In the genomic region with DNA sequence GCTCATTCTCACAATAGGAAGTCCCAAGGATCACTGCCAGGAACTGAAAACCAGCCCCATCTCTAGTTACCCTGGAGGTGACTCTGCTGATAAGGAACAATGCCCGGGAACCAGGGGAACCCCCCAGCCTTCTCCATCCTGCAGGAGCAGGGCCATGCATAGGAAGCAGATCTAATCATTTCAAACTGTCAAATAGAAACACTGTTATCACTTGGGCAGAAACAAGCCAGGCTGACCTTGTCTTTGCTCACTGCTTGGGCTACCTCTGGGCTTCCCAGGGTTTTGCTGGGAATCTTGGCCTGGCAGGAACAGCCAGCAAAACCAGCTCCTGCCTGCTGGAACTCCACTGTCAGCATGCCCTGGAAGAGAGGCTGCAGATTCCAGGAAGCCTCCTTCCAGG, we compare ENCODE assay signal across 1 cellular context.
TF ChIP-seq lines count a peak whose summit lies in the region.

No MANE protein-coding gene starts in this region.

TF ChIP-seq in SK-N-SH treated with all-trans-retinoic acid at 6 μM for 48 hours, 23 proteins besides CTCF, POLR2A, EP300 and RAD21 (continued from another document):
- TF ChIP-seq, protein P1, sequence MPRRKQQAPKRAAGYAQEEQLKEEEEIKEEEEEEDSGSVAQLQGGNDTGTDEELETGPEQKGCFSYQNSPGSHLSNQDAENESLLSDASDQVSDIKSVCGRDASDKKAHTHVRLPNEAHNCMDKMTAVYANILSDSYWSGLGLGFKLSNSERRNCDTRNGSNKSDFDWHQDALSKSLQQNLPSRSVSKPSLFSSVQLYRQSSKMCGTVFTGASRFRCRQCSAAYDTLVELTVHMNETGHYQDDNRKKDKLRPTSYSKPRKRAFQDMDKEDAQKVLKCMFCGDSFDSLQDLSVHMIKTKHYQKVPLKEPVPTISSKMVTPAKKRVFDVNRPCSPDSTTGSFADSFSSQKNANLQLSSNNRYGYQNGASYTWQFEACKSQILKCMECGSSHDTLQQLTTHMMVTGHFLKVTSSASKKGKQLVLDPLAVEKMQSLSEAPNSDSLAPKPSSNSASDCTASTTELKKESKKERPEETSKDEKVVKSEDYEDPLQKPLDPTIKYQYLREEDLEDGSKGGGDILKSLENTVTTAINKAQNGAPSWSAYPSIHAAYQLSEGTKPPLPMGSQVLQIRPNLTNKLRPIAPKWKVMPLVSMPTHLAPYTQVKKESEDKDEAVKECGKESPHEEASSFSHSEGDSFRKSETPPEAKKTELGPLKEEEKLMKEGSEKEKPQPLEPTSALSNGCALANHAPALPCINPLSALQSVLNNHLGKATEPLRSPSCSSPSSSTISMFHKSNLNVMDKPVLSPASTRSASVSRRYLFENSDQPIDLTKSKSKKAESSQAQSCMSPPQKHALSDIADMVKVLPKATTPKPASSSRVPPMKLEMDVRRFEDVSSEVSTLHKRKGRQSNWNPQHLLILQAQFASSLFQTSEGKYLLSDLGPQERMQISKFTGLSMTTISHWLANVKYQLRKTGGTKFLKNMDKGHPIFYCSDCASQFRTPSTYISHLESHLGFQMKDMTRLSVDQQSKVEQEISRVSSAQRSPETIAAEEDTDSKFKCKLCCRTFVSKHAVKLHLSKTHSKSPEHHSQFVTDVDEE (CRISPR knock-in tag; IDR thresholded peaks at IDR 0.05), result peak; percentile 84
- TF ChIP-seq, protein P2, sequence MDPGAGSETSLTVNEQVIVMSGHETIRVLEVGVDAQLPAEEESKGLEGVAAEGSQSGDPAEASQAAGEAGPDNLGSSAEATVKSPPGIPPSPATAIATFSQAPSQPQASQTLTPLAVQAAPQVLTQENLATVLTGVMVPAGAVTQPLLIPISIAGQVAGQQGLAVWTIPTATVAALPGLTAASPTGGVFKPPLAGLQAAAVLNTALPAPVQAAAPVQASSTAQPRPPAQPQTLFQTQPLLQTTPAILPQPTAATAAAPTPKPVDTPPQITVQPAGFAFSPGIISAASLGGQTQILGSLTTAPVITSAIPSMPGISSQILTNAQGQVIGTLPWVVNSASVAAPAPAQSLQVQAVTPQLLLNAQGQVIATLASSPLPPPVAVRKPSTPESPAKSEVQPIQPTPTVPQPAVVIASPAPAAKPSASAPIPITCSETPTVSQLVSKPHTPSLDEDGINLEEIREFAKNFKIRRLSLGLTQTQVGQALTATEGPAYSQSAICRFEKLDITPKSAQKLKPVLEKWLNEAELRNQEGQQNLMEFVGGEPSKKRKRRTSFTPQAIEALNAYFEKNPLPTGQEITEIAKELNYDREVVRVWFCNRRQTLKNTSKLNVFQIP (CRISPR knock-in tag; IDR thresholded peaks at IDR 0.05; ENCODE audit: borderline replicate concordance, low read depth), result no peak
- TF ChIP-seq ESRRG (CRISPR knock-in tag; IDR thresholded peaks at IDR 0.05), result 0 out of 2 replicates have a peak, but pooled peaks have one; percentile 37
- TF ChIP-seq OSR1 (CRISPR knock-in tag; IDR thresholded peaks at IDR 0.05), result no peak
TF ChIP-seq in SK-N-SH treated with all-trans-retinoic acid at 6 μM for 48 hours: peak in this region for 3.
